8 cellular contexts compared by ENCODE assay signal in genomic region chr11:68461284-68461861, GRCh38. TPM values are rescaled to one million over a fixed set of nuclear protein-coding genes. Genes with fewer than 3 reads are reported as not detected.
DNase-seq lines count a peak whose midpoint lies in the region; ATAC-seq and TF ChIP-seq lines count a peak whose summit lies in the region.

No MANE protein-coding gene starts in this region.

- no peaks in the 10 kb centered on the region for H3K9me3 ChIP-seq in MM.1S (replicated peaks; ENCODE audit: insufficient read depth, low read length)
- H3K9me3 ChIP-seq in thymus (ENCODE audit: control insufficient read depth), result no peaks in the 10 kb centered on the region

- no peaks in the 10 kb centered on the region for H3K9me2 ChIP-seq in MM.1S (replicated peaks; ENCODE audit: insufficient read depth, low read length)

- peak overlapping the region; percentile 79 for H3K9ac ChIP-seq in MM.1S (ENCODE audit: low read length)

- peaks cover 39% of the 10 kb centered on the region for H4K20me1 ChIP-seq in MM.1S (ENCODE audit: insufficient read depth, low read length)

- H3K27ac ChIP-seq in MM.1S (ENCODE audit: low read length), result no peak overlapping the region
- H3K27ac ChIP-seq in thymus (ENCODE audit: low read depth), result peak overlapping the region; percentile 97

- no peak for TF ChIP-seq CTCF in GM10266 (IDR thresholded peaks at IDR 0.05; ENCODE audit: control insufficient read depth, insufficient read depth, low read depth, missing control alignments)
- no peak for TF ChIP-seq CTCF in MM.1S (IDR thresholded peaks at IDR 0.05; ENCODE audit: low read length)

- 2% methylated on average over 22 of the region's 22 CpGs for WGBS in thymus

- DNase-seq in GM10266 (ENCODE audit: extremely low spot score) (peak; percentile 63), MM.1S (peak; percentile 8), astrocyte of the hippocampus (ENCODE audit: low read depth, low spot score) (peak; percentile 61), left lobe of liver (ENCODE audit: low spot score) (peak; percentile 37), SHP77 (lab: John Stamatoyannopoulos, UW) (no peak), activated gamma-delta T cell treated with Interleukin-2 at 50 U/mL for 16 hours (no peak)

- peaks cover 4% of the 10 kb centered on the region; the same call in 1 of the 2 replicates for H3F3A ChIP-seq in MM.1S (ENCODE audit: insufficient read depth, low read length)

- H3K79me2 ChIP-seq in MM.1S (ENCODE audit: low read length), result peaks cover 57% of the 10 kb centered on the region

- H3K4me2 ChIP-seq in MM.1S (ENCODE audit: low read depth, low read length), result peak overlapping the region; percentile 95

- H3K27me3 ChIP-seq in MM.1S (replicated peaks; ENCODE audit: insufficient read depth, low read length), result no peaks in the 10 kb centered on the region
- no peaks in the 10 kb centered on the region for H3K27me3 ChIP-seq in thymus (ENCODE audit: control insufficient read depth, insufficient read depth)

- ATAC-seq in left lobe of liver, result no peak
- no peak for ATAC-seq in HG03039 (IDR thresholded peaks at IDR 0.05; ENCODE audit: unreplicated experiment)

- H3K4me3 ChIP-seq in MM.1S (ENCODE audit: low read length), result peak overlapping the region; percentile 66
- H3K4me3 ChIP-seq in thymus (ENCODE audit: low read length), result peak overlapping the region; percentile 94

- H2AFZ ChIP-seq in MM.1S (ENCODE audit: low read length), result no peak overlapping the region

- H3K4me1 ChIP-seq in MM.1S (ENCODE audit: low read length) (peaks cover 7% of the 10 kb centered on the region; the same call in 1 of the 2 replicates), thymus (ENCODE audit: control insufficient read depth, insufficient read depth, low read length) (peaks cover 24% of the 10 kb centered on the region)

- H3K36me3 ChIP-seq in MM.1S (replicated peaks; ENCODE audit: insufficient read depth, low read length) (no peaks in the 10 kb centered on the region), thymus (ENCODE audit: control insufficient read depth, insufficient read depth) (peaks cover 3% of the 10 kb centered on the region)

RNA-seq across cellular contexts. Expression of gene PPP6R3, which starts 0.8 kb away (rescaled TPM):
- 35.1 TPM for total RNA-seq in left lobe of liver
- polyA plus RNA-seq in thymus, result 45.8 TPM

Comparison
In these comparisons a context has a peak if more than half of its experiments do, and no peak if none do; other contexts are left out.
1. DNase-seq: peak in GM10266 (single experiment), MM.1S (single experiment), astrocyte of the hippocampus (single experiment) and left lobe of liver (single experiment); none in SHP77 (0 of 2) and activated gamma-delta T cell treated with Interleukin-2 at 50 U/mL for 16 hours (single experiment).